Comparison of ENCODE assay signal across 15 cellular contexts in genomic region chr12:117792471-117792870, GRCh38.
"Had no signal": no experiment of that assay in that cellular context is flagged by ENCODE, and none has a peak within 500 bp of the region (broad histone marks: within the 10 kb centered on the region; RNA-seq: fewer than 3 reads in every experiment).

No MANE protein-coding gene starts in this region.

- H3K27me3 ChIP-seq: left lung, neutrophil, transverse colon had no signal

- H3K4me1 ChIP-seq: left lung, transverse colon had no signal

- H3K27ac Mint-ChIP-seq: activated naive CD4-positive, alpha-beta T cell treated with anti-CD3 and anti-CD28 coated beads for 36 hours; activated T-helper 2 cell treated with anti-CD3 and anti-CD28 coated beads, Interferon-gamma antibody, Interleukin-2, Interleukin-4, amounts not matched to agents 10 μg/mL and 5 μg/mL and 100 μg/mL, durations not matched to agents 14 hours and 24 hours and 36 hours; naive thymus-derived CD4-positive, alpha-beta T cell; T-helper 1 cell treated with Interleukin-12 subunit alpha and Interleukin-12 subunit beta and Interleukin-4 antibody, amounts not matched to agents 30 μg/mL and 1 μg/mL, for 36 hours had no signal

- ATAC-seq: left lung; naive thymus-derived CD4-positive, alpha-beta T cell; right cardiac atrium had no signal

- H3K36me3 Mint-ChIP-seq: naive thymus-derived CD4-positive, alpha-beta T cell had no signal

- H3K4me3 ChIP-seq: left lung, transverse colon had no signal

- H3K9me3 ChIP-seq: left lung, neutrophil, transverse colon had no signal

- H3K27ac ChIP-seq: left lung, neutrophil, transverse colon, WERI-Rb-1 had no signal

- H3K36me3 ChIP-seq: left lung, neutrophil, transverse colon, WERI-Rb-1 had no signal

- DNase-seq: activated CD4-positive, alpha-beta T cell treated with anti-CD3 and anti-CD28 coated beads, Interleukin-2, amount 50 U/mL, for 48 hours; activated naive CD4-positive, alpha-beta T cell treated with anti-CD3 and anti-CD28 coated beads for 36 hours; hypothalamus; kidney; left lung; naive thymus-derived CD4-positive, alpha-beta T cell; right cardiac atrium; small intestine; stimulated activated CD4-positive, alpha-beta T cell treated with anti-CD3 and anti-CD28 coated beads, Interleukin-4, amount 100 ng/mL, for 24 hours; stimulated activated naive CD4-positive, alpha-beta T cell treated with Interleukin-2 at 50 U/mL for 16 hours; transverse colon; WERI-Rb-1 had no signal

- H3K4me3 Mint-ChIP-seq: activated naive CD4-positive, alpha-beta T cell treated with anti-CD3 and anti-CD28 coated beads for 36 hours; naive thymus-derived CD4-positive, alpha-beta T cell; T-helper 1 cell treated with Interleukin-12 subunit alpha and Interleukin-12 subunit beta and Interleukin-4 antibody, amounts not matched to agents 30 μg/mL and 1 μg/mL, for 36 hours had no signal

- H3K4me1 Mint-ChIP-seq: naive thymus-derived CD4-positive, alpha-beta T cell had no signal
